ENCODE assay signal across 9 cellular contexts in genomic region chr3:58470363-58471024, GRCh38. TPM values are rescaled to one million over a fixed set of nuclear protein-coding genes. Genes with fewer than 3 reads are reported as not detected.
DNase-seq lines count a peak whose midpoint lies in the region; ATAC-seq and TF ChIP-seq lines count a peak whose summit lies in the region.
"Had no signal": no experiment of that assay in that cellular context is flagged by ENCODE, and none has a peak within 500 bp of the region (broad histone marks: within the 10 kb centered on the region; RNA-seq: fewer than 3 reads in every experiment).

No MANE protein-coding gene starts in this region.

- no peak overlapping the region for H3K4me3 Mint-ChIP-seq in activated naive CD4-positive, alpha-beta T cell treated with anti-CD3 and anti-CD28 coated beads, Interleukin-2, amount 10 ng/mL, durations not matched to agents 7 days and 5 days
- H3K4me3 Mint-ChIP-seq in WTC11 (no peak overlapping the region), type B pancreatic cell (peak overlapping the region; percentile 63)

- 87 to 91% (median 90%) methylated on average over 12 of the region's 12 CpGs for WGBS in stomach, 5 donors

- H3K4me1 ChIP-seq in lower lobe of right lung: peaks cover 37% of the 10 kb centered on the region
- peaks cover 0 to 24% (median 9%) of the 10 kb centered on the region in 4 donors for H3K4me1 ChIP-seq in stomach

- CTCF ChIA-PET in activated naive CD4-positive, alpha-beta T cell treated with anti-CD3 and anti-CD28 coated beads, Interleukin-2, amount 10 ng/mL, durations not matched to agents 7 days and 5 days (lab: Charles Lee): interaction anchor here (0.8 to 4.1 kb wide), 2 partner anchors 22 to 140 kb away, joined by 3 to 32 read pairs; partner anchors contain the start of gene KCTD6
- CTCF ChIA-PET in WTC11 (lab: Charles Lee): interaction anchor here (0.9 to 1.2 kb wide), 4 partner anchors 22 to 96 kb away, joined by 3 to 5 read pairs (median 3); partner anchors contain the start of gene KCTD6

- peak; percentile 47; the same call in 1 of the 2 replicates for ATAC-seq in WTC11
- no peak for ATAC-seq in lower lobe of right lung
- no peak for ATAC-seq in HG03354 (IDR thresholded peaks at IDR 0.05; ENCODE audit: poor library complexity, severe bottlenecking, unreplicated experiment)
- ATAC-seq in GM18517 (IDR thresholded peaks at IDR 0.05; ENCODE audit: unreplicated experiment): no peak

- no peaks in the 10 kb centered on the region for H3K36me3 Mint-ChIP-seq in activated naive CD4-positive, alpha-beta T cell treated with anti-CD3 and anti-CD28 coated beads, Interleukin-2, amount 10 ng/mL, durations not matched to agents 7 days and 5 days
- no peaks in the 10 kb centered on the region for H3K36me3 Mint-ChIP-seq in WTC11
- no peaks in the 10 kb centered on the region for H3K36me3 Mint-ChIP-seq in type B pancreatic cell

- H3K36me3 ChIP-seq in lower lobe of right lung: no peaks in the 10 kb centered on the region
- no peaks in the 10 kb centered on the region for H3K36me3 ChIP-seq in stomach
- H3K36me3 ChIP-seq: BLaER1 had no signal

- no peaks in the 10 kb centered on the region for H3K27me3 ChIP-seq in lower lobe of right lung (ENCODE audit: low read depth)
- H3K27me3 ChIP-seq in stomach: no peaks in the 10 kb centered on the region
- H3K27me3 ChIP-seq: BLaER1 had no signal

- H3K4me3 ChIP-seq in lower lobe of right lung (no peak overlapping the region), stomach (no peak overlapping the region)
- H3K4me3 ChIP-seq: BLaER1 had no signal

- DNase-seq in activated naive CD4-positive, alpha-beta T cell treated with anti-CD3 and anti-CD28 coated beads, Interleukin-2, amount 10 ng/mL, durations not matched to agents 7 days and 5 days: no peak
- DNase-seq in activated naive CD4-positive, alpha-beta T cell (lab: John Stamatoyannopoulos, UW): no peak
- DNase-seq in WTC11 (ENCODE audit: low spot score) (no peak), lower lobe of right lung (no peak), type B pancreatic cell (ENCODE audit: extremely low spot score, unreplicated experiment) (no peak), stomach (no peak)

- H3K9me3 Mint-ChIP-seq in activated naive CD4-positive, alpha-beta T cell treated with anti-CD3 and anti-CD28 coated beads, Interleukin-2, amount 10 ng/mL, durations not matched to agents 7 days and 5 days: no peaks in the 10 kb centered on the region
- H3K9me3 Mint-ChIP-seq in WTC11 (no peaks in the 10 kb centered on the region), type B pancreatic cell (no peaks in the 10 kb centered on the region)

- intact Hi-C loops in lower lobe of right lung (cut with DNase I): no loop called here
- intact Hi-C loops in stomach (cut with DNase I; ENCODE audit: low total_unique reads): no loop called here

- H3K9me3 ChIP-seq in lower lobe of right lung (no peaks in the 10 kb centered on the region), stomach (no peaks in the 10 kb centered on the region)
- H3K9me3 ChIP-seq: BLaER1 had no signal

- H3K27ac ChIP-seq in lower lobe of right lung: peak overlapping the region; percentile 39
- H3K27ac ChIP-seq in stomach: peak overlapping the region in 1 of 5 donors; percentile 45
- H3K27ac ChIP-seq: BLaER1 had no signal

- H3K4me1 Mint-ChIP-seq in activated naive CD4-positive, alpha-beta T cell treated with anti-CD3 and anti-CD28 coated beads, Interleukin-2, amount 10 ng/mL, durations not matched to agents 7 days and 5 days: peaks cover 52% of the 10 kb centered on the region
- peaks cover 31% of the 10 kb centered on the region for H3K4me1 Mint-ChIP-seq in WTC11
- peaks cover 43% of the 10 kb centered on the region for H3K4me1 Mint-ChIP-seq in type B pancreatic cell (ENCODE audit: unreplicated experiment)

- no peak for TF ChIP-seq EP300 in stomach (IDR thresholded peaks at IDR 0.05)

- H3K27ac Mint-ChIP-seq in activated naive CD4-positive, alpha-beta T cell treated with anti-CD3 and anti-CD28 coated beads, Interleukin-2, amount 10 ng/mL, durations not matched to agents 7 days and 5 days: peak overlapping the region; percentile 93
- H3K27ac Mint-ChIP-seq in WTC11 (no peak overlapping the region; the same call in 1 of the 2 replicates), type B pancreatic cell (peak overlapping the region; percentile 88)

- TF ChIP-seq CTCF in WTC11 (IDR thresholded peaks at IDR 0.05) (no peak), lower lobe of right lung (IDR thresholded peaks at IDR 0.05) (no peak), type B pancreatic cell (conservative IDR thresholded peaks at IDR 0.05) (no peak), stomach (IDR thresholded peaks at IDR 0.05) (no peak)

- no peaks in the 10 kb centered on the region for H3K27me3 Mint-ChIP-seq in activated naive CD4-positive, alpha-beta T cell treated with anti-CD3 and anti-CD28 coated beads, Interleukin-2, amount 10 ng/mL, durations not matched to agents 7 days and 5 days
- H3K27me3 Mint-ChIP-seq in WTC11 (ENCODE audit: low read depth) (no peaks in the 10 kb centered on the region), type B pancreatic cell (no peaks in the 10 kb centered on the region)

- POLR2A ChIA-PET in WTC11 (lab: Charles Lee): interaction anchor here (0.7 kb wide), 1 partner anchor 194 kb away, joined by 3 read pairs; no protein-coding TSS in a partner anchor

- no peak for TF ChIP-seq POLR2A in stomach (IDR thresholded peaks at IDR 0.05)

TF ChIP-seq in WTC11, 78 proteins besides CTCF, POLR2A, EP300 and RAD21 (continues in another document):
- TF ChIP-seq EMX1 (CRISPR knock-in tag; IDR thresholded peaks at IDR 0.05): no peak
- no peak for TF ChIP-seq ATF1 (CRISPR knock-in tag; IDR thresholded peaks at IDR 0.05)
- TF ChIP-seq MXD4 (CRISPR knock-in tag; IDR thresholded peaks at IDR 0.05; ENCODE audit: borderline replicate concordance): no peak
- no peak for TF ChIP-seq ELF4 (CRISPR knock-in tag; IDR thresholded peaks at IDR 0.05; ENCODE audit: low read depth)
- TF ChIP-seq ETV6 (CRISPR knock-in tag; IDR thresholded peaks at IDR 0.05): no peak
- TF ChIP-seq MYBL2 (CRISPR knock-in tag; IDR thresholded peaks at IDR 0.05): no peak
- TF ChIP-seq IRF1 (CRISPR knock-in tag; IDR thresholded peaks at IDR 0.05): no peak
- TF ChIP-seq NR1H2 (CRISPR knock-in tag; IDR thresholded peaks at IDR 0.05): no peak
- TF ChIP-seq ZNF138 (CRISPR knock-in tag; conservative IDR thresholded peaks at IDR 0.05): no peak
- no peak for TF ChIP-seq NR3C1 (CRISPR knock-in tag; conservative IDR thresholded peaks at IDR 0.05; ENCODE audit: low read depth)
- no peak for TF ChIP-seq ZNF425 (CRISPR knock-in tag; conservative IDR thresholded peaks at IDR 0.05)
- no peak for TF ChIP-seq ATF6 (CRISPR knock-in tag; IDR thresholded peaks at IDR 0.05)
- TF ChIP-seq JUN (CRISPR knock-in tag; IDR thresholded peaks at IDR 0.05): no peak
- no peak for TF ChIP-seq PRRX2 (CRISPR knock-in tag; IDR thresholded peaks at IDR 0.05)

RNA-seq across cellular contexts. Expression of gene KCTD6, which starts 21.4 kb away (rescaled TPM):
- total RNA-seq in WTC11 (2021): 15.2 to 16.4 TPM (median 15.5 TPM) in 3 replicates
- total RNA-seq in lower lobe of right lung: 8.2 TPM
- total RNA-seq in type B pancreatic cell (ENCODE audit: low replicate concordance): 23.5 and 24.9 TPM in 2 replicates
- 10 to 100 TPM in 2 of 5 donors, 1 to 10 TPM in 1, not detected in 2; 5.4 to 16.7 (median 12.3) TPM for total RNA-seq in stomach
- 10 to 100 TPM in 2 of 3 donors, 1 to 10 TPM in 1; 5.9 to 12.2 (median 10.4) TPM for polyA plus RNA-seq in stomach

RNA-seq across cellular contexts. Expression of gene PDHB, which starts 36.9 kb away (rescaled TPM):
- total RNA-seq in WTC11 (2021) (121 to 131 TPM (median 123 TPM) in 3 replicates), lower lobe of right lung (47.7 TPM), type B pancreatic cell (ENCODE audit: low replicate concordance) (72.1 and 76.9 TPM in 2 replicates), stomach (100 to 1,000 TPM in 3 of 5 donors, 10 to 100 TPM in 2; 24.5 to 246 (median 109) TPM)
- polyA plus RNA-seq in stomach: 10 to 100 TPM; 70.6 to 88.7 (median 81.3) TPM
